In genomic region chr22:36204001-36204640, GRCh38 we compare ENCODE assay signal across 21 cellular contexts. TPM values are rescaled to one million over a fixed set of nuclear protein-coding genes. Genes with fewer than 3 reads are reported as not detected.
A peak's percentile ranks its signal among the peaks of the same experiment; 100 is the strongest.
DNase-seq lines count a peak whose midpoint lies in the region; ATAC-seq, FAIRE-seq and TF ChIP-seq lines count a peak whose summit lies in the region.
"Had no signal": no experiment of that assay in that cellular context is flagged by ENCODE, and none has a peak within 500 bp of the region (broad histone marks: within the 10 kb centered on the region; RNA-seq: fewer than 3 reads in every experiment).

No MANE protein-coding gene starts in this region.

- no TSS peak for BruUV-seq in PC-9 (replicated peaks; lab: Mats Ljungman, UMichigan)
- BruUV-seq in K562 (replicated peaks; lab: Mats Ljungman, UMichigan) = no TSS peak

- FAIRE-seq in K562 (lab: Jason Lieb, UNC) = no peak
- FAIRE-seq: endometrium, pancreas had no signal

- peaks cover 40% of the 10 kb centered on the region for H3K4me1 Mint-ChIP-seq in nephron

- H3K9me3 ChIP-seq in PC-9 (ENCODE audit: insufficient read depth, low read depth) (peaks cover 8% of the 10 kb centered on the region), K562 (replicated peaks; ENCODE audit: control insufficient read depth, insufficient read depth, low read depth, low read length) (no peaks in the 10 kb centered on the region), spleen (peaks cover 0 to 6% (median 0%) of the 10 kb centered on the region in 8 donors)
- H3K9me3 ChIP-seq: pancreas, thoracic aorta had no signal

- TF ChIP-seq RAD21 in K562 (CRISPR knock-in tag; conservative IDR thresholded peaks at IDR 0.05 in 1 of 2, IDR thresholded peaks at IDR 0.05 in 1 of 2) = no peak

- TF ChIP-seq POLR2A in K562 (conservative IDR thresholded peaks at IDR 0.05) = no peak
- no peak for TF ChIP-seq POLR2A in spleen (IDR thresholded peaks at IDR 0.05)

- H4K20me1 ChIP-seq in PC-9 (ENCODE audit: insufficient read depth) = no peaks in the 10 kb centered on the region
- H4K20me1 ChIP-seq in K562 (replicated peaks; ENCODE audit: control insufficient read depth, insufficient read depth, low read length) = no peaks in the 10 kb centered on the region

- peak overlapping the region in 2 of 3 experiments; percentile 6 to 8 for H3K27ac Mint-ChIP-seq in nephron

- H3K27ac ChIP-seq in PC-9 (no peak overlapping the region), K562 (ENCODE audit: extremely low read depth, low read depth, low read length) (no peak overlapping the region), spleen (no peak overlapping the region)
- H3K27ac ChIP-seq: pancreas, thoracic aorta had no signal

- H3K9me2 ChIP-seq in PC-9 (ENCODE audit: insufficient read depth) = no peaks in the 10 kb centered on the region

- WGBS in K562 (ENCODE audit: insufficient coverage, low coverage, missing lambda C conversion rate) = 34% methylated on average over 7 of the region's 8 CpGs
- 72 to 81% (median 79%) methylated on average over 8 of the region's 8 CpGs for WGBS in spleen, 5 donors

- peaks cover 5% of the 10 kb centered on the region for H3K9me3 Mint-ChIP-seq in nephron

- no peaks in the 10 kb centered on the region for H3K36me3 Mint-ChIP-seq in nephron (ENCODE audit: low read depth)

- H3K79me2 ChIP-seq in PC-9 (ENCODE audit: low read depth) = no peaks in the 10 kb centered on the region
- peaks cover 18% of the 10 kb centered on the region for H3K79me2 ChIP-seq in K562 (ENCODE audit: control insufficient read depth, insufficient read depth, low read length)

- TF ChIP-seq CTCF in PC-9 (conservative IDR thresholded peaks at IDR 0.05) (no peak), K562 (IDR thresholded peaks at IDR 0.05 in 2 of 3, conservative IDR thresholded peaks at IDR 0.05 in 1 of 3; ENCODE audit: insufficient read depth in 2 of 3, low read depth in 1 of 3, low read length in 3 of 3) (no peak), nephron (IDR thresholded peaks at IDR 0.05; ENCODE audit: unreplicated experiment in 3 of 3) (no peak), spleen (IDR thresholded peaks at IDR 0.05 in 8 of 11, conservative IDR thresholded peaks at IDR 0.05 in 3 of 11) (no peak)

- peaks cover 6% of the 10 kb centered on the region for H3K27me3 Mint-ChIP-seq in nephron (ENCODE audit: low read depth)

- no peak for ATAC-seq in K562
- no peak for ATAC-seq in GM19397 (IDR thresholded peaks at IDR 0.05; ENCODE audit: unreplicated experiment)
- ATAC-seq: pancreas had no signal

- TF ChIP-seq EP300 in K562 (IDR thresholded peaks at IDR 0.05; ENCODE audit: low read length) = no peak

- H3K4me1 ChIP-seq in PC-9 (replicated peaks; ENCODE audit: insufficient read depth) (peaks cover 21% of the 10 kb centered on the region), K562 (replicated peaks in 1 of 2; ENCODE audit: control insufficient read depth in 2 of 2, insufficient read depth in 2 of 2, low read length in 2 of 2) (peaks cover 19 to 21% of the 10 kb centered on the region in 2 experiments; a peak in 4 of 5 replicates), spleen (peaks cover 0 to 17% (median 5%) of the 10 kb centered on the region in 6 donors)
- H3K4me1 ChIP-seq: BE2C had no signal

- H3K36me3 ChIP-seq in PC-9 (ENCODE audit: low read depth) (no peaks in the 10 kb centered on the region), K562 (ENCODE audit: control insufficient read depth, insufficient read depth, low read length) (peaks cover 4% of the 10 kb centered on the region; the same call in 1 of the 3 replicates), spleen (no peaks in the 10 kb centered on the region)
- H3K36me3 ChIP-seq: BE2C, pancreas, thoracic aorta had no signal

- CTCF ChIA-PET in PC-9 (lab: Charles Lee) = no interaction called here
- CTCF ChIA-PET in K562 (lab: Yijun Ruan, JAX; ENCODE audit: low intra/inter-chr PET ratio) = no interaction called here

- intact Hi-C loops in PC-9 (cut with micrococcal nuclease; ENCODE audit: unreplicated experiment) (loop anchor here (5.0 kb wide), 1 partner anchor 33 kb away; the partner anchor contains the start of gene APOL2), K562 (cut with micrococcal nuclease) (no loop called here), spleen (cut with DNase I; ENCODE audit: low total_unique reads) (no loop called here)

- POLR2A ChIA-PET in PC-9 (lab: Charles Lee; ENCODE audit: unreplicated experiment) (no interaction called here), K562 (lab: Yijun Ruan, JAX) (interaction anchor here (0.6 to 0.9 kb wide), 2 partner anchors 66 to 115 kb away, joined by 3 to 4 read pairs; no protein-coding TSS in a partner anchor)

- H3K4me3 ChIP-seq in PC-9 (no peak overlapping the region), K562 (no peak overlapping the region), spleen (peak overlapping the region in 1 of 8 donors; percentile 15)
- H3K4me3 ChIP-seq: pancreas, thoracic aorta had no signal

- no peaks in the 10 kb centered on the region for H3K9me1 ChIP-seq in K562 (ENCODE audit: control insufficient read depth, insufficient read depth, low read length)

- no peaks in the 10 kb centered on the region for H3K27me3 ChIP-seq in PC-9 (ENCODE audit: insufficient read depth, low read depth)
- no peaks in the 10 kb centered on the region for H3K27me3 ChIP-seq in K562 (ENCODE audit: control insufficient read depth in 2 of 2, insufficient read depth in 2 of 2, low read length in 2 of 2)
- H3K27me3 ChIP-seq in spleen (replicated peaks in 1 of 7) = no peaks in the 10 kb centered on the region
- H3K27me3 ChIP-seq: BE2C, pancreas had no signal

- H3K4me3 Mint-ChIP-seq in nephron = no peak overlapping the region

- DNase-seq in PC-9 (no peak), K562 (ENCODE audit: extremely low read depth in 1 of 4, low spot score in 3 of 4) (no peak), spleen (no peak)
- DNase-seq: activated effector memory CD4-positive, alpha-beta T cell treated with Interleukin-2 at 50 U/mL for 16 hours; anterior cingulate cortex; BE2C; cerebellar nuclear complex; HCEC 1CT; hypothalamus; KBM-7; NCI-H2107; NCI-H524 treated with DMSO at 0.1 percent for 48 hours; pancreas; Right ventricle myocardium superior; stimulated activated CD4-positive, alpha-beta T cell treated with anti-CD3 and anti-CD28 coated beads, Interleukin-4, amount 100 ng/mL, for 24 hours had no signal

- H2AFZ ChIP-seq in PC-9 = no peak overlapping the region
- 0 out of 2 replicates have a peak overlapping the region, but pooled peaks have one; percentile 15 for H2AFZ ChIP-seq in K562 (ENCODE audit: low read depth, low read length)

- H3K4me2 ChIP-seq in PC-9 (peak overlapping the region; percentile 73), K562 (ENCODE audit: insufficient read depth, low read length) (peak overlapping the region; percentile 21; the same call in 1 of the 2 replicates)

- H3K9ac ChIP-seq in K562 (ENCODE audit: insufficient read depth in 1 of 2, low read depth in 2 of 2, low read length in 2 of 2) = peak overlapping the region in 1 of 2 experiments; percentile 5; a peak in 1 of 4 replicates

- in situ Hi-C loops in K562 (cut with MboI) = no loop called here

- H3F3A ChIP-seq in PC-9 (ENCODE audit: insufficient read depth, low read depth) = peaks cover 17% of the 10 kb centered on the region; the same call in 1 of the 2 replicates

RNA-seq across cellular contexts. Expression of gene APOL4, which starts 2.5 kb away (rescaled TPM):
- total RNA-seq in PC-9 (2021) (not detected in 2 replicates), K562 (2014; rRNA removed) (6.6 and 9.4 TPM in 2 replicates), K562 (2014; rRNA removed; fragmentation: Illumina TruSeq; extraction: Trizol) (7.6 and 9.3 TPM in 2 replicates), K562 (2015; rRNA removed; fragmentation: Illumina TruSeq; extraction: Trizol) (11.0 and 11.9 TPM in 2 replicates), K562 (2021) (8.9 and 9.8 TPM in 2 replicates), spleen (10 to 100 TPM in 2 of 7 donors, 1 to 10 TPM in 4, not detected in 1; 2.5 to 14.4 (median 4.9) TPM)
- 11.5 and 14.1 TPM in 2 replicates for total RNA-seq in K562 (2011; cell fraction: chromatin; rRNA removed; ENCODE audit: low replicate concordance)
- 8.7 and 14.0 TPM in 2 replicates for total RNA-seq in K562 (2011; cell fraction: nucleolus; rRNA removed)
- total RNA-seq in K562 (2011; cell fraction: nucleoplasm; rRNA removed) = 14.4 and 15.3 TPM in 2 replicates
- polyA plus RNA-seq in K562 (2011; rRNA removed) (14.3 and 14.5 TPM in 2 replicates), K562 (2014; fragmentation: Illumina TruSeq; extraction: Trizol) (8.1 and 10.2 TPM in 2 replicates), K562 (2014; fragmentation: Nextera tagmentation; extraction: Ambion mirVana) (10 to 100 TPM in 1 of 2 experiments, 1 to 10 TPM in 1; 8.9 to 15.0 TPM), K562 (2014; rRNA removed) (6.5 and 7.2 TPM in 2 replicates), spleen (1 to 10 TPM; 3.0 to 4.0 (median 3.9) TPM)
- 14.6 and 18.4 TPM in 2 replicates for polyA plus RNA-seq in K562 (2011; cell fraction: cytosol; rRNA removed)
- 8.5 and 10.5 TPM in 2 replicates for polyA plus RNA-seq in K562 (2011; cell fraction: nucleus; rRNA removed)
- polyA plus RNA-seq in K562 (2012) = 16.0 and 18.4 TPM in 2 replicates
- polyA minus RNA-seq in K562 (2011; rRNA and poly(A)+ RNA removed) = 32.8 and 36.6 TPM in 2 replicates
- 9.2 and 12.4 TPM in 2 replicates for polyA minus RNA-seq in K562 (2011; cell fraction: cytosol; rRNA and poly(A)+ RNA removed)
- 6.5 and 15.6 TPM in 2 replicates for polyA minus RNA-seq in K562 (2011; cell fraction: nucleus; rRNA and poly(A)+ RNA removed)
- total RNA-seq: fibroblast of villous mesenchyme, G401 had no signal

RNA-seq across cellular contexts. Expression of gene APOL2, which starts 35.2 kb away (rescaled TPM):
- total RNA-seq in PC-9 (2021) (19.9 and 27.4 TPM in 2 replicates), K562 (2014; rRNA removed) (8.9 and 9.7 TPM in 2 replicates), K562 (2014; rRNA removed; fragmentation: Illumina TruSeq; extraction: Trizol) (9.3 and 10.6 TPM in 2 replicates), K562 (2015; rRNA removed; fragmentation: Illumina TruSeq; extraction: Trizol) (9.6 and 10.6 TPM in 2 replicates), K562 (2021) (9.7 and 10.6 TPM in 2 replicates), spleen (10 to 100 TPM; 53.2 to 77.2 (median 59.3) TPM)
- total RNA-seq in K562 (2011; cell fraction: chromatin; rRNA removed; ENCODE audit: low replicate concordance) = 7.9 and 14.5 TPM in 2 replicates
- 9.6 and 11.0 TPM in 2 replicates for total RNA-seq in K562 (2011; cell fraction: nucleolus; rRNA removed)
- total RNA-seq in K562 (2011; cell fraction: nucleoplasm; rRNA removed) = 11.5 and 15.8 TPM in 2 replicates
- polyA plus RNA-seq in K562 (2011; rRNA removed) (5.4 and 7.7 TPM in 2 replicates), K562 (2014; fragmentation: Illumina TruSeq; extraction: Trizol) (8.9 and 9.4 TPM in 2 replicates), K562 (2014; fragmentation: Nextera tagmentation; extraction: Ambion mirVana) (1 to 10 TPM; 2.7 to 6.8 TPM), K562 (2014; rRNA removed) (6.6 and 6.9 TPM in 2 replicates), spleen (10 to 100 TPM; 16.0 to 35.0 (median 20.2) TPM)
- polyA plus RNA-seq in K562 (2011; cell fraction: cytosol; rRNA removed) = 5.7 and 7.9 TPM in 2 replicates
- polyA plus RNA-seq in K562 (2011; cell fraction: nucleus; rRNA removed) = 7.8 and 12.8 TPM in 2 replicates
- polyA plus RNA-seq in K562 (2012) = 12.3 and 12.8 TPM in 2 replicates
- 7.8 and 13.2 TPM in 2 replicates for polyA minus RNA-seq in K562 (2011; rRNA and poly(A)+ RNA removed)
- polyA minus RNA-seq in K562 (2011; cell fraction: cytosol; rRNA and poly(A)+ RNA removed) = 3.5 and 6.3 TPM in 2 replicates
- polyA minus RNA-seq in K562 (2011; cell fraction: nucleus; rRNA and poly(A)+ RNA removed) = 2.4 and 3.6 TPM in 2 replicates

RNA-seq across cellular contexts. Expression of gene APOL3, which starts 43.6 kb away (rescaled TPM):
- total RNA-seq in PC-9 (2021) = 15.2 and 19.3 TPM in 2 replicates
- total RNA-seq in K562 (2011; cell fraction: chromatin; rRNA removed; ENCODE audit: low replicate concordance) = 1.7 TPM in 2 replicates
- 0.50 and 0.53 TPM in 2 replicates for total RNA-seq in K562 (2011; cell fraction: nucleolus; rRNA removed)
- not detected in 2 replicates for total RNA-seq in K562 (2011; cell fraction: nucleoplasm; rRNA removed)
- 0.69 TPM in 1 of 2 replicates, not detected in the other for total RNA-seq in K562 (2014; rRNA removed)
- 0.33 and 0.73 TPM in 2 replicates for total RNA-seq in K562 (2014; rRNA removed; fragmentation: Illumina TruSeq; extraction: Trizol)
- total RNA-seq in K562 (2015; rRNA removed; fragmentation: Illumina TruSeq; extraction: Trizol) = 0.25 and 0.38 TPM in 2 replicates
- total RNA-seq in K562 (2021) = 0.67 and 1.1 TPM in 2 replicates
- 0.32 and 0.54 TPM in 2 replicates for polyA plus RNA-seq in K562 (2011; rRNA removed)
- 0.04 and 0.09 TPM in 2 replicates for polyA plus RNA-seq in K562 (2011; cell fraction: cytosol; rRNA removed)
- polyA plus RNA-seq in K562 (2011; cell fraction: nucleus; rRNA removed) = 0.11 and 0.75 TPM in 2 replicates
- polyA plus RNA-seq in K562 (2012) = 0.66 and 2.7 TPM in 2 replicates
- polyA plus RNA-seq in K562 (2014; fragmentation: Illumina TruSeq; extraction: Trizol) = 0.87 and 1.1 TPM in 2 replicates
- under 1 TPM; 0.25 to 0.80 TPM for polyA plus RNA-seq in K562 (2014; fragmentation: Nextera tagmentation; extraction: Ambion mirVana)
- 0.18 and 0.93 TPM in 2 replicates for polyA plus RNA-seq in K562 (2014; rRNA removed)
- polyA minus RNA-seq in K562 (2011; rRNA and poly(A)+ RNA removed) = 0.21 and 0.35 TPM in 2 replicates
- polyA minus RNA-seq in K562 (2011; cell fraction: cytosol; rRNA and poly(A)+ RNA removed) = not detected in 2 replicates
- 0.54 TPM in 1 of 2 replicates, not detected in the other for polyA minus RNA-seq in K562 (2011; cell fraction: nucleus; rRNA and poly(A)+ RNA removed)
- total RNA-seq in spleen = 100 to 1,000 TPM in 5 of 7 donors, 10 to 100 TPM in 2; 82.7 to 146 (median 119) TPM
- polyA plus RNA-seq in spleen = 10 to 100 TPM; 32.6 to 88.3 (median 49.9) TPM
- total RNA-seq: G401 had no signal

RNA-seq across cellular contexts. Expression of gene APOL1, which starts 48.8 kb away (rescaled TPM):
- 27.0 and 33.0 TPM in 2 replicates for total RNA-seq in PC-9 (2021)
- total RNA-seq in K562 (2011; cell fraction: chromatin; rRNA removed; ENCODE audit: low replicate concordance) = 16.6 and 19.1 TPM in 2 replicates
- 16.3 and 21.5 TPM in 2 replicates for total RNA-seq in K562 (2011; cell fraction: nucleolus; rRNA removed)
- total RNA-seq in K562 (2011; cell fraction: nucleoplasm; rRNA removed) = 19.4 and 21.1 TPM in 2 replicates
- total RNA-seq in K562 (2014; rRNA removed) = 5.8 TPM in 2 replicates
- total RNA-seq in K562 (2014; rRNA removed; fragmentation: Illumina TruSeq; extraction: Trizol) = 3.5 and 4.1 TPM in 2 replicates
- total RNA-seq in K562 (2015; rRNA removed; fragmentation: Illumina TruSeq; extraction: Trizol) = 7.0 and 7.3 TPM in 2 replicates
- 8.1 and 9.0 TPM in 2 replicates for total RNA-seq in K562 (2021)
- 4.7 and 5.6 TPM in 2 replicates for polyA plus RNA-seq in K562 (2011; rRNA removed)
- 2.8 and 4.2 TPM in 2 replicates for polyA plus RNA-seq in K562 (2011; cell fraction: cytosol; rRNA removed)
- 7.4 and 14.5 TPM in 2 replicates for polyA plus RNA-seq in K562 (2011; cell fraction: nucleus; rRNA removed)
- polyA plus RNA-seq in K562 (2012) = 21.2 and 33.8 TPM in 2 replicates
- 9.5 and 9.7 TPM in 2 replicates for polyA plus RNA-seq in K562 (2014; fragmentation: Illumina TruSeq; extraction: Trizol)
- 1 to 10 TPM; 2.5 to 4.2 TPM for polyA plus RNA-seq in K562 (2014; fragmentation: Nextera tagmentation; extraction: Ambion mirVana)
- polyA plus RNA-seq in K562 (2014; rRNA removed) = 5.3 and 6.9 TPM in 2 replicates
- polyA minus RNA-seq in K562 (2011; rRNA and poly(A)+ RNA removed) = 4.9 and 5.3 TPM in 2 replicates
- polyA minus RNA-seq in K562 (2011; cell fraction: cytosol; rRNA and poly(A)+ RNA removed) = 1.2 and 5.9 TPM in 2 replicates
- 2.6 and 3.2 TPM in 2 replicates for polyA minus RNA-seq in K562 (2011; cell fraction: nucleus; rRNA and poly(A)+ RNA removed)
- 100 to 1,000 TPM in 1 of 7 donors, 10 to 100 TPM in 6; 33.3 to 108 (median 73.9) TPM for total RNA-seq in spleen
- polyA plus RNA-seq in spleen = 10 to 100 TPM in 2 of 3 donors, 1 to 10 TPM in 1; 10.0 to 24.2 (median 11.4) TPM
- total RNA-seq: G401 had no signal
